ENCODE assay signal across 30 cellular contexts in genomic region chr14:90996967-90997366, GRCh38.
"Had no signal": no experiment of that assay in that cellular context is flagged by ENCODE, and none has a peak within 500 bp of the region (broad histone marks: within the 10 kb centered on the region; RNA-seq: fewer than 3 reads in every experiment).

No MANE protein-coding gene starts in this region.

- H3K9me3 ChIP-seq: adrenal gland, ascending aorta, heart left ventricle, right atrium auricular region, testis had no signal

- H3K27me3 ChIP-seq: adrenal gland, ascending aorta, cardiac muscle cell, dorsolateral prefrontal cortex, heart left ventricle, neural progenitor cell, right atrium auricular region, spleen, testis had no signal

- H3K9ac ChIP-seq: neural progenitor cell had no signal

- H3K27ac ChIP-seq: adrenal gland, ascending aorta, cardiac muscle cell, coronary artery, dorsolateral prefrontal cortex, heart left ventricle, neural progenitor cell, right atrium auricular region, testis, VCaP had no signal

- H3K4me1 ChIP-seq: adrenal gland, ascending aorta, heart left ventricle, right atrium auricular region, testis had no signal

- H2AFZ ChIP-seq: neural progenitor cell had no signal

- FAIRE-seq: urothelium cell line had no signal

- H3K27me3 Mint-ChIP-seq: activated CD4-positive, alpha-beta memory T cell treated with anti-CD3 and anti-CD28 coated beads for 36 hours; activated CD4-positive, alpha-beta T cell treated with anti-CD3 and anti-CD28 coated beads, Interleukin-2, amount 10 ng/mL, durations not matched to agents 24 days and 14 days; activated naive CD8-positive, alpha-beta T cell treated with anti-CD3 and anti-CD28 coated beads for 36 hours; brain had no signal

- DNase-seq: activated CD4-positive, alpha-beta memory T cell treated with anti-CD3 and anti-CD28 coated beads for 36 hours; activated CD4-positive, alpha-beta T cell treated with anti-CD3 and anti-CD28 coated beads, Interleukin-2, amount 10 ng/mL, durations not matched to agents 24 days and 14 days; activated CD4-positive, CD25-positive, alpha-beta regulatory T cell treated with anti-CD3 and anti-CD28 coated beads, Interleukin-2, amount 50 U/mL, for 72 hours; activated CD8-positive, alpha-beta memory T cell treated with anti-CD3 and anti-CD28 coated beads, Interleukin-2, amount 50 U/mL, for 4 hours; activated effector memory CD4-positive, alpha-beta T cell treated with anti-CD3 and anti-CD28 coated beads, Interleukin-2, amount 50 U/mL, for 16 hours; activated naive CD4-positive, alpha-beta T cell treated with anti-CD3 and anti-CD28 coated beads for 36 hours; activated naive CD8-positive, alpha-beta T cell treated with anti-CD3 and anti-CD28 coated beads for 36 hours; activated T-cell treated with anti-CD3 and anti-CD28 coated beads, Interleukin-2, amount 50 U/mL, for 1 hour; adrenal gland; dorsolateral prefrontal cortex; effector memory CD4-positive, alpha-beta T cell; heart left ventricle; hypothalamus; immature natural killer cell; midbrain; natural killer cell; spleen; stimulated activated naive CD4-positive, alpha-beta T cell treated with Interleukin-2 at 50 U/mL for 16 hours; T-helper 9 cell; testis; trophoblast cell had no signal

- H3K9me3 Mint-ChIP-seq: activated CD4-positive, alpha-beta memory T cell treated with anti-CD3 and anti-CD28 coated beads for 36 hours; activated CD4-positive, alpha-beta T cell treated with anti-CD3 and anti-CD28 coated beads, Interleukin-2, amount 10 ng/mL, durations not matched to agents 24 days and 14 days; activated naive CD4-positive, alpha-beta T cell treated with anti-CD3 and anti-CD28 coated beads for 36 hours; activated naive CD8-positive, alpha-beta T cell treated with anti-CD3 and anti-CD28 coated beads for 36 hours; activated T-helper 1 cell treated with anti-CD3 and anti-CD28 coated beads, Interleukin-12 subunit alpha, Interleukin-12 subunit beta, Interleukin-2, Interleukin-4 antibody, amounts not matched to agents 30 ng/mL and 10 ng/mL and 1 ng/mL, durations not matched to agents 14 hours and 24 hours and 36 hours; immature natural killer cell; natural killer cell; neural progenitor cell had no signal

- H3K4me1 Mint-ChIP-seq: immature natural killer cell had no signal

- H3K36me3 ChIP-seq: adrenal gland, ascending aorta, cardiac muscle cell, neural progenitor cell, right atrium auricular region had no signal

- H3K4me3 Mint-ChIP-seq: activated CD4-positive, alpha-beta memory T cell treated with anti-CD3 and anti-CD28 coated beads for 36 hours; activated CD4-positive, alpha-beta T cell treated with anti-CD3 and anti-CD28 coated beads, Interleukin-2, amount 10 ng/mL, durations not matched to agents 24 days and 14 days; activated naive CD4-positive, alpha-beta T cell treated with anti-CD3 and anti-CD28 coated beads for 36 hours; activated naive CD8-positive, alpha-beta T cell treated with anti-CD3 and anti-CD28 coated beads for 36 hours; activated T-helper 1 cell treated with anti-CD3 and anti-CD28 coated beads, Interleukin-12 subunit alpha, Interleukin-12 subunit beta, Interleukin-2, Interleukin-4 antibody, amounts not matched to agents 30 ng/mL and 10 ng/mL and 1 ng/mL, durations not matched to agents 14 hours and 24 hours and 36 hours; brain; immature natural killer cell; natural killer cell; neural progenitor cell had no signal

- ATAC-seq: heart left ventricle, natural killer cell had no signal

- H3K4me3 ChIP-seq: adrenal gland, ascending aorta, cardiac muscle cell, coronary artery, dorsolateral prefrontal cortex, heart left ventricle, neural progenitor cell, right atrium auricular region, spleen, testis had no signal

- H3K27ac Mint-ChIP-seq: activated CD4-positive, alpha-beta memory T cell treated with anti-CD3 and anti-CD28 coated beads for 36 hours; activated CD4-positive, alpha-beta T cell treated with anti-CD3 and anti-CD28 coated beads, Interleukin-2, amount 10 ng/mL, durations not matched to agents 24 days and 14 days; activated naive CD4-positive, alpha-beta T cell treated with anti-CD3 and anti-CD28 coated beads for 36 hours; activated naive CD8-positive, alpha-beta T cell treated with anti-CD3 and anti-CD28 coated beads for 36 hours; activated T-helper 1 cell treated with anti-CD3 and anti-CD28 coated beads, Interleukin-12 subunit alpha, Interleukin-12 subunit beta, Interleukin-2, Interleukin-4 antibody, amounts not matched to agents 30 ng/mL and 10 ng/mL and 1 ng/mL, durations not matched to agents 14 hours and 24 hours and 36 hours; immature natural killer cell; natural killer cell; neural progenitor cell had no signal

- H3K4me2 ChIP-seq: neural progenitor cell had no signal
